ENCODE assay signal across 8 cellular contexts in the genomic region with DNA sequence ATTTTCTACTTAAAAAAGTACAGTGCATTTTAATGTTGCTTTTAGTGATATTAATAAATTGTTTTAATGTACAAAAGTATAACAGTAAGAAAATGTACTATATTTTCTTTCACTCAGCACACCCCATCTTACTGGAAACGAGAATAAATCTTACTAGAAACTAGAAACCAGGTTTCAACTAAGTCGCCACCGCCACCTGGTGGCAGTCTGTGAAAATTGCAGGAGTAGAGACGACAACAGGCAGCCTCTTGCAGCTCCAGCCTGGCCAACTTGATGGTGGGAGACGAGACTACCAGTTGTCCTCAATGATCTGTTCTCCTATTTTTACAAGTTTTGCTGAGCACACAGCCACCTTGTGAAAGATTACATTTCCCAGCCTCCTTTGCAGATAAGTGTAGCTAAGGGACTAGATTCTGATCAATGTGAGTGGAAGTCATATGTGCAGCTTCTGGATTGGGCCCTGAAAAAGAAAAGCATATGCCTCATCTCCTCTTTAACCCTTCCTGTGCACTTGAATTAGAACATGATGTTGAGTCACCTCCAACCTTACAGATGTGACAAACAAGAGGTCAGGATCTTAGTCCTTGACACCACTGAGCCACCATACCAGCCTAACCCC. TPM values are rescaled to one million over a fixed set of nuclear protein-coding genes. Genes with fewer than 3 reads are reported as not detected.
DNase-seq lines count a peak whose midpoint lies in the region; ATAC-seq and TF ChIP-seq lines count a peak whose summit lies in the region.

No MANE protein-coding gene starts in this region.

- no peak overlapping the region for H3K4me3 ChIP-seq in Loucy (ENCODE audit: low read length, poor library complexity, severe bottlenecking)
- H3K4me3 ChIP-seq in mammary epithelial cell (replicated peaks in 1 of 3; ENCODE audit: insufficient read depth in 1 of 3, low read depth in 2 of 3, low read length in 3 of 3): no peak overlapping the region
- H3K4me3 ChIP-seq in lung: no peak overlapping the region
- H3K4me3 ChIP-seq in transverse colon: no peak overlapping the region

- CTCF ChIA-PET in mammary epithelial cell (lab: Charles Lee; ENCODE audit: low non-redundant PET): interaction anchor here (0.7 kb wide), 1 partner anchor 243 kb away, joined by 5 read pairs; no protein-coding TSS in a partner anchor

- intact Hi-C loops in mammary epithelial cell (cut with micrococcal nuclease): loop anchor here (2.0 to 5.0 kb wide), 3 partner anchors 67 to 322 kb away; a partner anchor contains a TSS
- intact Hi-C loops in transverse colon (cut with DNase I; ENCODE audit: low total_unique reads): no loop called here

- H3K79me2 ChIP-seq in Loucy (ENCODE audit: insufficient read depth, low read length): no peaks in the 10 kb centered on the region
- no peaks in the 10 kb centered on the region for H3K79me2 ChIP-seq in mammary epithelial cell (ENCODE audit: insufficient read depth, low read length)

- no peak overlapping the region for H3K9ac ChIP-seq in Loucy (ENCODE audit: low read depth, low read length, poor library complexity, severe bottlenecking)
- no peak overlapping the region for H3K9ac ChIP-seq in mammary epithelial cell (ENCODE audit: insufficient read depth, low read length)

- H3K27me3 ChIP-seq in Loucy (ENCODE audit: insufficient read depth, low read length, poor library complexity, severe bottlenecking) (no peaks in the 10 kb centered on the region), mammary epithelial cell (ENCODE audit: insufficient read depth, low read length) (no peaks in the 10 kb centered on the region), lung (ENCODE audit: control insufficient read depth, insufficient read depth) (no peaks in the 10 kb centered on the region), transverse colon (no peaks in the 10 kb centered on the region)

- TF ChIP-seq CTCF in Loucy (conservative IDR thresholded peaks at IDR 0.05; ENCODE audit: low read length) (peak; percentile 82), mammary epithelial cell (conservative IDR thresholded peaks at IDR 0.05 in 1 of 2, IDR thresholded peaks at IDR 0.05 in 1 of 2; ENCODE audit: extremely low read depth in 1 of 2, insufficient read depth in 1 of 2, low read depth in 1 of 2, low read length in 2 of 2) (peak; percentile 80 to 88), lung (IDR thresholded peaks at IDR 0.05; ENCODE audit: control extremely low read depth, extremely low read depth) (peak; percentile 25), transverse colon (IDR thresholded peaks at IDR 0.05) (peak; percentile 44 to 63 (median 54))

- H3K27ac ChIP-seq in mammary epithelial cell (ENCODE audit: insufficient read depth, low read depth, low read length) (no peak overlapping the region), lung (ENCODE audit: low read depth in 1 of 2, low read length in 1 of 2) (no peak overlapping the region), transverse colon (no peak overlapping the region)

- H2AFZ ChIP-seq in Loucy (ENCODE audit: low read length) (no peak overlapping the region), mammary epithelial cell (ENCODE audit: low read depth, low read length) (no peak overlapping the region)

- no peak for TF ChIP-seq POLR2A in transverse colon (IDR thresholded peaks at IDR 0.05)

- H4K20me1 ChIP-seq in Loucy (ENCODE audit: insufficient read depth, low read length, poor library complexity, severe bottlenecking): no peaks in the 10 kb centered on the region
- H4K20me1 ChIP-seq in mammary epithelial cell (ENCODE audit: insufficient read depth, low read length): no peaks in the 10 kb centered on the region

- BruUV-seq in mammary epithelial cell (replicated peaks; lab: Mats Ljungman, UMichigan): no TSS peak

- dilution Hi-C loops in mammary epithelial cell (cut with HindIII; ENCODE audit: low sequenced_read_pairs): no loop called here

- H3K9me2 ChIP-seq in Loucy (replicated peaks; ENCODE audit: low read depth, low read length): no peaks in the 10 kb centered on the region

- in situ Hi-C loops in mammary epithelial cell (cut with MboI; ENCODE audit: low sequenced_read_pairs in 2 of 2) (loop anchor here in 1 of 2 donors (25.0 kb wide), 1 partner anchor 232 kb away; a partner anchor contains a TSS), transverse colon (cut with MboI; ENCODE audit: low pct_ligation_motif_present in 1 of 4, low pct_unique_long_range_greater_than_20kb in 1 of 4, low sequenced_read_pairs in 3 of 4) (no loop called here)

- H3K9me3 ChIP-seq in Loucy (ENCODE audit: insufficient read depth, low read depth, low read length) (peaks cover 7% of the 10 kb centered on the region; the same call in 1 of the 2 replicates), mammary epithelial cell (replicated peaks; ENCODE audit: insufficient read depth, low read length) (no peaks in the 10 kb centered on the region), lung (ENCODE audit: control insufficient read depth in 2 of 2, insufficient read depth in 1 of 2, low read length in 1 of 2) (peaks cover 0 to 6% of the 10 kb centered on the region in 2 donors), transverse colon (no peaks in the 10 kb centered on the region)

- H3K4me1 ChIP-seq in Loucy (ENCODE audit: insufficient read depth, low read length, poor library complexity, severe bottlenecking) (no peaks in the 10 kb centered on the region), mammary epithelial cell (ENCODE audit: insufficient read depth, low read length) (no peaks in the 10 kb centered on the region), lung (ENCODE audit: control insufficient read depth in 2 of 2, insufficient read depth in 2 of 2, low read length in 2 of 2) (peaks cover 0 to 2% of the 10 kb centered on the region in 2 donors), transverse colon (no peaks in the 10 kb centered on the region)

- ATAC-seq in lung (ENCODE audit: insufficient read depth, low FRiP score): no peak
- no peak for ATAC-seq in HG03354 (IDR thresholded peaks at IDR 0.05; ENCODE audit: poor library complexity, severe bottlenecking, unreplicated experiment)

- peak; percentile 50 for DNase-seq in GF-D8 (lab: John Stamatoyannopoulos, UW)
- DNase-seq in SW480 (ENCODE audit: low spot score): peak; percentile 65
- peak; percentile 45 for DNase-seq in mammary epithelial cell
- DNase-seq in lung (ENCODE audit: low spot score): peak; percentile 54
- DNase-seq in transverse colon: peak; percentile 62
- DNase-seq in occipital lobe (lab: John Stamatoyannopoulos, UW): no peak

- H3K36me3 ChIP-seq in Loucy (ENCODE audit: insufficient read depth, low read length) (no peaks in the 10 kb centered on the region), mammary epithelial cell (ENCODE audit: insufficient read depth, low read length) (no peaks in the 10 kb centered on the region), lung (ENCODE audit: control insufficient read depth in 2 of 2, insufficient read depth in 2 of 2, low read length in 2 of 2) (no peaks in the 10 kb centered on the region), transverse colon (no peaks in the 10 kb centered on the region)

- TF ChIP-seq EP300 in transverse colon (IDR thresholded peaks at IDR 0.05; ENCODE audit: low read depth): no peak

- WGBS in mammary epithelial cell (ENCODE audit: low coverage, missing lambda C conversion rate): 39% methylated on average over 4 of the region's 5 CpGs
- WGBS in lung, 2 donors: 14 to 16% methylated on average over 5 of the region's 5 CpGs
- 16 to 17% methylated on average over 1 to 5 of the region's 5 CpGs for WGBS in transverse colon (ENCODE audit: low coverage in 1 of 2), 2 donors

- H3F3A ChIP-seq in Loucy (ENCODE audit: low read depth): no peaks in the 10 kb centered on the region

- H3K4me2 ChIP-seq in Loucy (ENCODE audit: low read depth, low read length, poor library complexity, severe bottlenecking) (no peak overlapping the region), mammary epithelial cell (ENCODE audit: insufficient read depth, low read depth, low read length) (no peak overlapping the region)

RNA-seq across cellular contexts. Expression of a gene that starts 8.7 kb away (rescaled TPM):
- not detected for total RNA-seq in mammary epithelial cell
- not detected for polyA plus RNA-seq in mammary epithelial cell
- not detected for polyA minus RNA-seq in mammary epithelial cell
- under 1 TPM in 1 of 2 donors, not detected in 1; 0.09 TPM for total RNA-seq in lung
- under 1 TPM; 0.03 to 0.08 TPM for polyA plus RNA-seq in lung
- total RNA-seq in transverse colon: under 1 TPM in 1 of 4 donors, not detected in 3; 0.37 TPM
- 0.47 TPM for total RNA-seq in occipital lobe

Comparison
In these comparisons a context has a peak if more than half of its experiments do, and no peak if none do; other contexts are left out.
1. CTCF ChIP-seq: peak in every context shown above with its lines; median percentile 84 in mammary epithelial cell; 82 in Loucy; 54 in transverse colon; 25 in lung.